1 cellular context compared by ENCODE assay signal in the genomic region with DNA sequence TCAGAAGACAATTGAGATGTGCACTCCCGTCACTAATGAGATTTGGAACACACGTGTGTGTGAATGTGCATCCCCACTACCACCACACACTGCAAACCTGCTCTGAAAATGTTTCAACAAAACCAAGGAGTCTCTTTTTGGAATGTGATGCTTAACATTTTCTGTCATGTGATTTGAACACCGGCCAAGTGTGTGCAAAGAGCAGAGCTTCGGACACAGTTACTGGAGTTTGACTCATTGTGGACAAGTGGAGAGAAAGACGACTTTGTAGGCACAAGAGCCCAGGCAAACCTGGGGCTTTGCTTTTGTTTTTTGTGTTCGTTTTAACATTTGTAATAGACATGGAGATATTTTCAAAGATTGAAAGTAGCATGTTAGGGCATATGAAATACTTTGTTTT.
TF ChIP-seq lines count a peak whose summit lies in the region.

No MANE protein-coding gene starts in this region.

TF ChIP-seq in HepG2, 621 proteins besides CTCF, POLR2A, EP300 and RAD21 (continued from another document):
- TF ChIP-seq ZFP37 (CRISPR knock-in tag; IDR thresholded peaks at IDR 0.05; ENCODE audit: borderline replicate concordance) (no peak), SIN3A (IDR thresholded peaks at IDR 0.05; ENCODE audit: borderline replicate concordance, low read depth, low read length) (no peak), MAF1 (CRISPR knock-in tag; IDR thresholded peaks at IDR 0.05; ENCODE audit: borderline replicate concordance) (no peak), ZSCAN9 (CRISPR knock-in tag; IDR thresholded peaks at IDR 0.05; ENCODE audit: borderline replicate concordance) (no peak), ZNF432 (CRISPR knock-in tag; IDR thresholded peaks at IDR 0.05; ENCODE audit: borderline replicate concordance) (no peak), ARNTL (CRISPR knock-in tag; IDR thresholded peaks at IDR 0.05) (no peak), ZNF121 (CRISPR knock-in tag; IDR thresholded peaks at IDR 0.05) (no peak), GLMP (CRISPR knock-in tag; IDR thresholded peaks at IDR 0.05; ENCODE audit: borderline replicate concordance) (no peak), CREB3 (CRISPR knock-in tag; IDR thresholded peaks at IDR 0.05) (no peak)
TF ChIP-seq in HepG2: peak in this region for 0.
